ENCODE assay signal across 1 cellular context in genomic region chr5:151820903-151821302, GRCh38.
TF ChIP-seq lines count a peak whose summit lies in the region.

No MANE protein-coding gene starts in this region.

TF ChIP-seq in HepG2, 621 proteins besides CTCF, POLR2A, EP300 and RAD21 (continued from another document and continues in another):
- TF ChIP-seq ZFP90 (CRISPR knock-in tag; IDR thresholded peaks at IDR 0.05; ENCODE audit: borderline replicate concordance) (no peak), ZHX1 (CRISPR knock-in tag; IDR thresholded peaks at IDR 0.05; ENCODE audit: low read depth) (no peak), GATAD2A (CRISPR knock-in tag; IDR thresholded peaks at IDR 0.05) (peak; percentile 84), ZNF331 (CRISPR knock-in tag; IDR thresholded peaks at IDR 0.05) (peak; percentile 74; the same call in 1 of the 2 replicates), NFE2L1 (CRISPR knock-in tag; IDR thresholded peaks at IDR 0.05; ENCODE audit: borderline replicate concordance) (no peak), ZNF281 (CRISPR knock-in tag; IDR thresholded peaks at IDR 0.05; ENCODE audit: borderline replicate concordance) (peak; percentile 57; the same call in 1 of the 2 replicates), NPAS2 (CRISPR knock-in tag; IDR thresholded peaks at IDR 0.05; ENCODE audit: borderline replicate concordance) (no peak), FOXA3 (CRISPR knock-in tag; IDR thresholded peaks at IDR 0.05) (peak; percentile 96), ZBTB7B (CRISPR knock-in tag; IDR thresholded peaks at IDR 0.05) (peak; percentile 83), MIER2 (CRISPR knock-in tag; IDR thresholded peaks at IDR 0.05) (peak; percentile 75), SOX13 (IDR thresholded peaks at IDR 0.05) (peak; percentile 80), SOX13 (CRISPR knock-in tag; conservative IDR thresholded peaks at IDR 0.05 in 1 of 2, IDR thresholded peaks at IDR 0.05 in 1 of 2) (peak in 1 of 2 experiments; percentile 97; a peak in 2 of 4 replicates), NR2F6 (IDR thresholded peaks at IDR 0.05) (peak; percentile 64), NR2F6 (CRISPR knock-in tag; IDR thresholded peaks at IDR 0.05) (peak; percentile 43), CEBPG (CRISPR knock-in tag; IDR thresholded peaks at IDR 0.05) (peak; percentile 31; the same call in 1 of the 2 replicates), ZNF644 (CRISPR knock-in tag; IDR thresholded peaks at IDR 0.05; ENCODE audit: low read depth) (peak; percentile 97), SALL1 (CRISPR knock-in tag; IDR thresholded peaks at IDR 0.05) (peak; percentile 76), HOMEZ (CRISPR knock-in tag; IDR thresholded peaks at IDR 0.05; ENCODE audit: low read depth) (peak; percentile 56; the same call in 1 of the 2 replicates), SRSF9 (IDR thresholded peaks at IDR 0.05; ENCODE audit: borderline replicate concordance, insufficient read depth, low read depth, low read length, poor library complexity, severe bottlenecking) (no peak), FOXO1 (CRISPR knock-in tag; IDR thresholded peaks at IDR 0.05) (0 out of 2 replicates have a peak, but pooled peaks have one; percentile 51), HNF1B (CRISPR knock-in tag; IDR thresholded peaks at IDR 0.05) (peak; percentile 61; the same call in 1 of the 2 replicates), DPF2 (CRISPR knock-in tag; IDR thresholded peaks at IDR 0.05; ENCODE audit: borderline replicate concordance, low read depth) (peak; percentile 23; the same call in 1 of the 2 replicates), ZNF292 (CRISPR knock-in tag; IDR thresholded peaks at IDR 0.05; ENCODE audit: borderline replicate concordance, low read depth) (peak; percentile 72)
- TF ChIP-seq, protein P1, sequence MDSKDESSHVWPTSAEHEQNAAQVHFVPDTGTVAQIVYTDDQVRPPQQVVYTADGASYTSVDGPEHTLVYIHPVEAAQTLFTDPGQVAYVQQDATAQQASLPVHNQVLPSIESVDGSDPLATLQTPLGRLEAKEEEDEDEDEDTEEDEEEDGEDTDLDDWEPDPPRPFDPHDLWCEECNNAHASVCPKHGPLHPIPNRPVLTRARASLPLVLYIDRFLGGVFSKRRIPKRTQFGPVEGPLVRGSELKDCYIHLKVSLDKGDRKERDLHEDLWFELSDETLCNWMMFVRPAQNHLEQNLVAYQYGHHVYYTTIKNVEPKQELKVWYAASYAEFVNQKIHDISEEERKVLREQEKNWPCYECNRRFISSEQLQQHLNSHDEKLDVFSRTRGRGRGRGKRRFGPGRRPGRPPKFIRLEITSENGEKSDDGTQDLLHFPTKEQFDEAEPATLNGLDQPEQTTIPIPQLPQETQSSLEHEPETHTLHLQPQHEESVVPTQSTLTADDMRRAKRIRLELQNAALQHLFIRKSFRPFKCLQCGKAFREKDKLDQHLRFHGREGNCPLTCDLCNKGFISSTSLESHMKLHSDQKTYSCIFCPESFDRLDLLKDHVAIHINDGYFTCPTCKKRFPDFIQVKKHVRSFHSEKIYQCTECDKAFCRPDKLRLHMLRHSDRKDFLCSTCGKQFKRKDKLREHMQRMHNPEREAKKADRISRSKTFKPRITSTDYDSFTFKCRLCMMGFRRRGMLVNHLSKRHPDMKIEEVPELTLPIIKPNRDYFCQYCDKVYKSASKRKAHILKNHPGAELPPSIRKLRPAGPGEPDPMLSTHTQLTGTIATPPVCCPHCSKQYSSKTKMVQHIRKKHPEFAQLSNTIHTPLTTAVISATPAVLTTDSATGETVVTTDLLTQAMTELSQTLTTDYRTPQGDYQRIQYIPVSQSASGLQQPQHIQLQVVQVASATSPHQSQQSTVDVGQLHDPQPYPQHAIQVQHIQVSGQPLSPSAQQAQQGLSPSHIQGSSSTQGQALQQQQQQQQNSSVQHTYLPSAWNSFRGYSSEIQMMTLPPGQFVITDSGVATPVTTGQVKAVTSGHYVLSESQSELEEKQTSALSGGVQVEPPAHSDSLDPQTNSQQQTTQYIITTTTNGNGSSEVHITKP (CRISPR knock-in tag; IDR thresholded peaks at IDR 0.05; ENCODE audit: low read depth): 0 out of 2 replicates have a peak, but pooled peaks have one; percentile 24
- TF ChIP-seq, protein P2, sequence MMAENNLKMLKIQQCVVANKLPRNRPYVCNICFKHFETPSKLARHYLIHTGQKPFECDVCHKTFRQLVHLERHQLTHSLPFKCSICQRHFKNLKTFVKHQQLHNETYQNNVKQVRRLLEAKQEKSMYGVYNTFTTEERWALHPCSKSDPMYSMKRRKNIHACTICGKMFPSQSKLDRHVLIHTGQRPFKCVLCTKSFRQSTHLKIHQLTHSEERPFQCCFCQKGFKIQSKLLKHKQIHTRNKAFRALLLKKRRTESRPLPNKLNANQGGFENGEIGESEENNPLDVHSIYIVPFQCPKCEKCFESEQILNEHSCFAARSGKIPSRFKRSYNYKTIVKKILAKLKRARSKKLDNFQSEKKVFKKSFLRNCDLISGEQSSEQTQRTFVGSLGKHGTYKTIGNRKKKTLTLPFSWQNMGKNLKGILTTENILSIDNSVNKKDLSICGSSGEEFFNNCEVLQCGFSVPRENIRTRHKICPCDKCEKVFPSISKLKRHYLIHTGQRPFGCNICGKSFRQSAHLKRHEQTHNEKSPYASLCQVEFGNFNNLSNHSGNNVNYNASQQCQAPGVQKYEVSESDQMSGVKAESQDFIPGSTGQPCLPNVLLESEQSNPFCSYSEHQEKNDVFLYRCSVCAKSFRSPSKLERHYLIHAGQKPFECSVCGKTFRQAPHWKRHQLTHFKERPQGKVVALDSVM (CRISPR knock-in tag; IDR thresholded peaks at IDR 0.05): 0 out of 2 replicates have a peak, but pooled peaks have one; percentile 24
- TF ChIP-seq, protein P3, sequence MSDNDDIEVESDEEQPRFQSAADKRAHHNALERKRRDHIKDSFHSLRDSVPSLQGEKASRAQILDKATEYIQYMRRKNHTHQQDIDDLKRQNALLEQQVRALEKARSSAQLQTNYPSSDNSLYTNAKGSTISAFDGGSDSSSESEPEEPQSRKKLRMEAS (IDR thresholded peaks at IDR 0.05): peak; percentile 42
- TF ChIP-seq, protein P4, sequence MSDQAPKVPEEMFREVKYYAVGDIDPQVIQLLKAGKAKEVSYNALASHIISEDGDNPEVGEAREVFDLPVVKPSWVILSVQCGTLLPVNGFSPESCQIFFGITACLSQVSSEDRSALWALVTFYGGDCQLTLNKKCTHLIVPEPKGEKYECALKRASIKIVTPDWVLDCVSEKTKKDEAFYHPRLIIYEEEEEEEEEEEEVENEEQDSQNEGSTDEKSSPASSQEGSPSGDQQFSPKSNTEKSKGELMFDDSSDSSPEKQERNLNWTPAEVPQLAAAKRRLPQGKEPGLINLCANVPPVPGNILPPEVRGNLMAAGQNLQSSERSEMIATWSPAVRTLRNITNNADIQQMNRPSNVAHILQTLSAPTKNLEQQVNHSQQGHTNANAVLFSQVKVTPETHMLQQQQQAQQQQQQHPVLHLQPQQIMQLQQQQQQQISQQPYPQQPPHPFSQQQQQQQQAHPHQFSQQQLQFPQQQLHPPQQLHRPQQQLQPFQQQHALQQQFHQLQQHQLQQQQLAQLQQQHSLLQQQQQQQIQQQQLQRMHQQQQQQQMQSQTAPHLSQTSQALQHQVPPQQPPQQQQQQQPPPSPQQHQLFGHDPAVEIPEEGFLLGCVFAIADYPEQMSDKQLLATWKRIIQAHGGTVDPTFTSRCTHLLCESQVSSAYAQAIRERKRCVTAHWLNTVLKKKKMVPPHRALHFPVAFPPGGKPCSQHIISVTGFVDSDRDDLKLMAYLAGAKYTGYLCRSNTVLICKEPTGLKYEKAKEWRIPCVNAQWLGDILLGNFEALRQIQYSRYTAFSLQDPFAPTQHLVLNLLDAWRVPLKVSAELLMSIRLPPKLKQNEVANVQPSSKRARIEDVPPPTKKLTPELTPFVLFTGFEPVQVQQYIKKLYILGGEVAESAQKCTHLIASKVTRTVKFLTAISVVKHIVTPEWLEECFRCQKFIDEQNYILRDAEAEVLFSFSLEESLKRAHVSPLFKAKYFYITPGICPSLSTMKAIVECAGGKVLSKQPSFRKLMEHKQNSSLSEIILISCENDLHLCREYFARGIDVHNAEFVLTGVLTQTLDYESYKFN (CRISPR knock-in tag; conservative IDR thresholded peaks at IDR 0.05): peak; percentile 88
- TF ChIP-seq, protein P5, sequence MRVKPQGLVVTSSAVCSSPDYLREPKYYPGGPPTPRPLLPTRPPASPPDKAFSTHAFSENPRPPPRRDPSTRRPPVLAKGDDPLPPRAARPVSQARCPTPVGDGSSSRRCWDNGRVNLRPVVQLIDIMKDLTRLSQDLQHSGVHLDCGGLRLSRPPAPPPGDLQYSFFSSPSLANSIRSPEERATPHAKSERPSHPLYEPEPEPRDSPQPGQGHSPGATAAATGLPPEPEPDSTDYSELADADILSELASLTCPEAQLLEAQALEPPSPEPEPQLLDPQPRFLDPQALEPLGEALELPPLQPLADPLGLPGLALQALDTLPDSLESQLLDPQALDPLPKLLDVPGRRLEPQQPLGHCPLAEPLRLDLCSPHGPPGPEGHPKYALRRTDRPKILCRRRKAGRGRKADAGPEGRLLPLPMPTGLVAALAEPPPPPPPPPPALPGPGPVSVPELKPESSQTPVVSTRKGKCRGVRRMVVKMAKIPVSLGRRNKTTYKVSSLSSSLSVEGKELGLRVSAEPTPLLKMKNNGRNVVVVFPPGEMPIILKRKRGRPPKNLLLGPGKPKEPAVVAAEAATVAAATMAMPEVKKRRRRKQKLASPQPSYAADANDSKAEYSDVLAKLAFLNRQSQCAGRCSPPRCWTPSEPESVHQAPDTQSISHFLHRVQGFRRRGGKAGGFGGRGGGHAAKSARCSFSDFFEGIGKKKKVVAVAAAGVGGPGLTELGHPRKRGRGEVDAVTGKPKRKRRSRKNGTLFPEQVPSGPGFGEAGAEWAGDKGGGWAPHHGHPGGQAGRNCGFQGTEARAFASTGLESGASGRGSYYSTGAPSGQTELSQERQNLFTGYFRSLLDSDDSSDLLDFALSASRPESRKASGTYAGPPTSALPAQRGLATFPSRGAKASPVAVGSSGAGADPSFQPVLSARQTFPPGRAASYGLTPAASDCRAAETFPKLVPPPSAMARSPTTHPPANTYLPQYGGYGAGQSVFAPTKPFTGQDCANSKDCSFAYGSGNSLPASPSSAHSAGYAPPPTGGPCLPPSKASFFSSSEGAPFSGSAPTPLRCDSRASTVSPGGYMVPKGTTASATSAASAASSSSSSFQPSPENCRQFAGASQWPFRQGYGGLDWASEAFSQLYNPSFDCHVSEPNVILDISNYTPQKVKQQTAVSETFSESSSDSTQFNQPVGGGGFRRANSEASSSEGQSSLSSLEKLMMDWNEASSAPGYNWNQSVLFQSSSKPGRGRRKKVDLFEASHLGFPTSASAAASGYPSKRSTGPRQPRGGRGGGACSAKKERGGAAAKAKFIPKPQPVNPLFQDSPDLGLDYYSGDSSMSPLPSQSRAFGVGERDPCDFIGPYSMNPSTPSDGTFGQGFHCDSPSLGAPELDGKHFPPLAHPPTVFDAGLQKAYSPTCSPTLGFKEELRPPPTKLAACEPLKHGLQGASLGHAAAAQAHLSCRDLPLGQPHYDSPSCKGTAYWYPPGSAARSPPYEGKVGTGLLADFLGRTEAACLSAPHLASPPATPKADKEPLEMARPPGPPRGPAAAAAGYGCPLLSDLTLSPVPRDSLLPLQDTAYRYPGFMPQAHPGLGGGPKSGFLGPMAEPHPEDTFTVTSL (CRISPR knock-in tag; IDR thresholded peaks at IDR 0.05; ENCODE audit: borderline replicate concordance): peak; percentile 88
